18 cellular contexts compared by ENCODE assay signal in genomic region chr9:112011051-112011620, GRCh38.
DNase-seq lines count a peak whose midpoint lies in the region; ATAC-seq and TF ChIP-seq lines count a peak whose summit lies in the region.
"Had no signal": no experiment of that assay in that cellular context is flagged by ENCODE, and none has a peak within 500 bp of the region (broad histone marks: within the 10 kb centered on the region; RNA-seq: fewer than 3 reads in every experiment).

No MANE protein-coding gene starts in this region.

- CTCF ChIA-PET in PC-3 (lab: Charles Lee): interaction anchor here (1.1 kb wide), 1 partner anchor 64 kb away, joined by 3 read pairs; no protein-coding TSS in a partner anchor

- no peaks in the 10 kb centered on the region for H3K27me3 ChIP-seq in PC-3 (ENCODE audit: low read length)
- H3K27me3 ChIP-seq in colonic mucosa: no peaks in the 10 kb centered on the region
- H3K27me3 ChIP-seq in sigmoid colon: no peaks in the 10 kb centered on the region
- no peaks in the 10 kb centered on the region for H3K27me3 ChIP-seq in SJCRH30

- H3K9me3 ChIP-seq in PC-3 (ENCODE audit: low read length) (no peaks in the 10 kb centered on the region), colonic mucosa (no peaks in the 10 kb centered on the region), sigmoid colon (no peaks in the 10 kb centered on the region), SJCRH30 (replicated peaks) (0 out of 2 replicates have a peak, but pooled peaks cover 6% of the 10 kb centered on the region)

- TF ChIP-seq CTCF in AG10803 (conservative IDR thresholded peaks at IDR 0.05; ENCODE audit: low read length) (no peak), PC-3 (conservative IDR thresholded peaks at IDR 0.05; ENCODE audit: low read depth, low read length) (no peak), colonic mucosa (IDR thresholded peaks at IDR 0.05) (no peak), sigmoid colon (IDR thresholded peaks at IDR 0.05) (no peak)

- intact Hi-C loops in PC-3 (cut with micrococcal nuclease) (no loop called here), colonic mucosa (cut with DNase I) (no loop called here), sigmoid colon (cut with DNase I) (loop anchor here (5.0 kb wide), 2 partner anchors 61 to 114 kb away; partner anchors contain the start of gene UGCG), sciatic nerve (cut with DNase I) (no loop called here)

- H3K4me1 ChIP-seq in PC-3 (ENCODE audit: insufficient read depth, low read length) (peaks cover 33% of the 10 kb centered on the region), colonic mucosa (peaks cover 4% of the 10 kb centered on the region), sigmoid colon (peaks cover 0 to 32% (median 25%) of the 10 kb centered on the region in 4 donors), SJCRH30 (peaks cover 34% of the 10 kb centered on the region)

- ATAC-seq in PC-3 (no peak), sciatic nerve (no peak), GM18517 (IDR thresholded peaks at IDR 0.05; ENCODE audit: unreplicated experiment) (no peak)
- ATAC-seq: T-cell had no signal

- H3K4me3 ChIP-seq in AG10803 (ENCODE audit: low read length) (no peak overlapping the region), PC-3 (ENCODE audit: low read length) (no peak overlapping the region), colonic mucosa (no peak overlapping the region), sigmoid colon (no peak overlapping the region), SJCRH30 (no peak overlapping the region)

- no peaks in the 10 kb centered on the region for H3K9me2 ChIP-seq in PC-3 (replicated peaks; ENCODE audit: low read length)

- no peaks in the 10 kb centered on the region for H3K36me3 ChIP-seq in PC-3 (ENCODE audit: low read depth, low read length)
- no peaks in the 10 kb centered on the region for H3K36me3 ChIP-seq in colonic mucosa
- no peaks in the 10 kb centered on the region for H3K36me3 ChIP-seq in sigmoid colon
- no peaks in the 10 kb centered on the region for H3K36me3 ChIP-seq in SJCRH30

- H4K20me1 ChIP-seq in PC-3 (ENCODE audit: low read length): no peaks in the 10 kb centered on the region

- WGBS in sigmoid colon, 2 donors: 91 to 94% methylated on average over 3 of the region's 3 CpGs

- no peak for TF ChIP-seq POLR2A in sigmoid colon (IDR thresholded peaks at IDR 0.05)

- no peak overlapping the region for H2AFZ ChIP-seq in PC-3 (ENCODE audit: low read length)

- BruUV-seq in PC-3 (replicated peaks; lab: Mats Ljungman, UMichigan): no TSS peak

- H3K27ac ChIP-seq in PC-3 (ENCODE audit: low read length) (peak overlapping the region; percentile 95), colonic mucosa (peak overlapping the region; percentile 70), sigmoid colon (peak overlapping the region; percentile 72 to 88 (median 82)), SJCRH30 (no peak overlapping the region)

- DNase-seq in AG10803 (ENCODE audit: low read depth): peak; percentile 62
- no peak for DNase-seq in PC-3
- no peak for DNase-seq in colonic mucosa
- DNase-seq in sigmoid colon: no peak
- no peak for DNase-seq in SJCRH30
- DNase-seq in cerebellar nuclear complex (lab: John Stamatoyannopoulos, UW): no peak
- no peak for DNase-seq in sciatic nerve (ENCODE audit: low spot score)
- DNase-seq: activated CD4-positive, alpha-beta T cell treated with anti-CD3 and anti-CD28 coated beads for 1 hour; activated CD8-positive, alpha-beta memory T cell treated with anti-CD3 and anti-CD28 coated beads for 24 hours; activated naive CD4-positive, alpha-beta T cell treated with anti-CD3 and anti-CD28 coated beads, Interleukin-2, amount 10 ng/mL, durations not matched to agents 7 days and 5 days; activated T-cell treated with anti-CD3 and anti-CD28 coated beads, Interleukin-2, amount 50 U/mL, for 4 hours; effector CD4-positive, alpha-beta T cell; naive B cell; NCI-H1417; NK-92 treated with Interleukin-12 subunit alpha and Interleukin-12 subunit beta, amount 100 ng/mL, for 24 hours; stimulated activated CD4-positive, alpha-beta T cell treated with anti-CD3 and anti-CD28 coated beads, Interleukin-12 subunit alpha, Interleukin-12 subunit beta, amount 100 ng/mL, for 4 hours; T-cell had no signal

- no peaks in the 10 kb centered on the region for H3F3A ChIP-seq in PC-3 (ENCODE audit: low read length, unreplicated experiment)

- TF ChIP-seq EP300 in sigmoid colon (IDR thresholded peaks at IDR 0.05): no peak

- POLR2A ChIA-PET in PC-3 (lab: Charles Lee; ENCODE audit: unreplicated experiment): no interaction called here

- H3K9ac ChIP-seq in PC-3 (ENCODE audit: low read length) (no peak overlapping the region), colonic mucosa (ENCODE audit: low read depth in 2 of 2, low read length in 2 of 2) (no peak overlapping the region)

- H3K79me2 ChIP-seq in PC-3 (ENCODE audit: low read length): no peaks in the 10 kb centered on the region

- H3K4me2 ChIP-seq in PC-3 (ENCODE audit: low read length): no peak overlapping the region
